ENCODE assay signal across 8 cellular contexts in the genomic region with DNA sequence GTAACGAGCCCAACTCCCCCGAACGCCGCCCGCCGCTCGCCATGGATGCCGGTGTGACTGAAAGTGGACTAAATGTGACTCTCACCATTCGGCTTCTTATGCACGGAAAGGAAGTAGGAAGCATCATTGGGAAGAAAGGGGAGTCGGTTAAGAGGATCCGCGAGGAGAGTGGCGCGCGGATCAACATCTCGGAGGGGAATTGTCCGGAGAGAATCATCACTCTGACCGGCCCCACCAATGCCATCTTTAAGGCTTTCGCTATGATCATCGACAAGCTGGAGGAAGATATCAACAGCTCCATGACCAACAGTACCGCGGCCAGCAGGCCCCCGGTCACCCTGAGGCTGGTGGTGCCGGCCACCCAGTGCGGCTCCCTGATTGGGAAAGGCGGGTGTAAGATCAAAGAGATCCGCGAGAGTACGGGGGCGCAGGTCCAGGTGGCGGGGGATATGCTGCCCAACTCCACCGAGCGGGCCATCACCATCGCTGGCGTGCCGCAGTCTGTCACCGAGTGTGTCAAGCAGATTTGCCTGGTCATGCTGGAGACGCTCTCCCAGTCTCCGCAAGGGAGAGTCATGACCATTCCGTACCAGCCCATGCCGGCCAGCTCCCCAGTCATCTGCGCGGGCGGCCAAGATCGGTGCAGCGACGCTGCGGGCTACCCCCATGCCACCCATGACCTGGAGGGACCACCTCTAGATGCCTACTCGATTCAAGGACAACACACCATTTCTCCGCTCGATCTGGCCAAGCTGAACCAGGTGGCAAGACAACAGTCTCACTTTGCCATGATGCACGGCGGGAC. TPM values are rescaled to one million over a fixed set of nuclear protein-coding genes. Genes with fewer than 3 reads are reported as not detected.
DNase-seq lines count a peak whose midpoint lies in the region; ATAC-seq and TF ChIP-seq lines count a peak whose summit lies in the region.

No MANE protein-coding gene starts in this region.

- H3K27ac Mint-ChIP-seq in naive B cell: peak overlapping the region; percentile 97 to 100 (median 98)

- H3K9me3 ChIP-seq in esophagus squamous epithelium: no peaks in the 10 kb centered on the region
- no peaks in the 10 kb centered on the region for H3K9me3 ChIP-seq in thymus (ENCODE audit: control insufficient read depth)

- H3K27ac ChIP-seq in esophagus squamous epithelium (peak overlapping the region; percentile 98 to 100 (median 100)), thymus (ENCODE audit: low read depth) (peak overlapping the region; percentile 100)

- WGBS in esophagus squamous epithelium, 2 donors: 0 to 2% methylated on average over 13 to 33 of the region's 54 CpGs
- WGBS in thymus: under 1% methylated on average over 54 of the region's 54 CpGs

- peaks cover 0 to 3% (median 0%) of the 10 kb centered on the region in 7 donors for H3K9me3 Mint-ChIP-seq in naive B cell

- intact Hi-C loops in esophagus squamous epithelium (cut with DNase I): loop anchor here (5.0 to 10.0 kb wide), 2 partner anchors 54 to 343 kb away; a partner anchor contains a TSS

- peaks cover 30 to 58% (median 37%) of the 10 kb centered on the region in 3 donors for H3K4me1 ChIP-seq in esophagus squamous epithelium
- peaks cover 30% of the 10 kb centered on the region for H3K4me1 ChIP-seq in thymus (ENCODE audit: control insufficient read depth, insufficient read depth, low read length)

- TF ChIP-seq POLR2A in esophagus squamous epithelium (IDR thresholded peaks at IDR 0.05): peak in 2 of 4 donors; percentile 42 to 47

- DNase-seq in NCI-H146 treated with DMSO at 0.1 percent for 48 hours (lab: John Stamatoyannopoulos, UW; ENCODE audit: unreplicated experiment): peak; percentile 38
- DNase-seq in NCI-H146 (lab: John Stamatoyannopoulos, UW): no peak
- DNase-seq in MV-4-11 (lab: John Stamatoyannopoulos, UW): peak; percentile 11
- peak; percentile 50 for DNase-seq in activated T-cell treated with anti-CD3 and anti-CD28 coated beads for 48 hours (ENCODE audit: low read depth)
- DNase-seq in esophagus squamous epithelium (lab: John Stamatoyannopoulos, UW): no peak
- DNase-seq in naive B cell: no peak
- DNase-seq in SW 1271 (lab: John Stamatoyannopoulos, UW): no peak

- H3K27me3 Mint-ChIP-seq in naive B cell: peaks cover 0 to 4% (median 0%) of the 10 kb centered on the region in 3 donors

- no peaks in the 10 kb centered on the region for H3K27me3 ChIP-seq in esophagus squamous epithelium
- no peaks in the 10 kb centered on the region for H3K27me3 ChIP-seq in thymus (ENCODE audit: control insufficient read depth, insufficient read depth)

- H3K36me3 ChIP-seq in esophagus squamous epithelium: peaks cover 0 to 11% (median 0%) of the 10 kb centered on the region in 3 donors
- peaks cover 14% of the 10 kb centered on the region for H3K36me3 ChIP-seq in thymus (ENCODE audit: control insufficient read depth, insufficient read depth)

- H3K4me3 ChIP-seq in esophagus squamous epithelium (peak overlapping the region; percentile 67 to 91 (median 68)), thymus (ENCODE audit: low read length) (peak overlapping the region; percentile 66)

- peaks cover 16 to 23% of the 10 kb centered on the region in 2 donors for H3K36me3 Mint-ChIP-seq in naive B cell

- no peak for ATAC-seq in naive B cell (ENCODE audit: low read depth in 2 of 2)

- peaks cover 55 to 77% (median 69%) of the 10 kb centered on the region in 3 donors for H3K4me1 Mint-ChIP-seq in naive B cell

- TF ChIP-seq CTCF in esophagus squamous epithelium (IDR thresholded peaks at IDR 0.05): peak in 1 of 6 experiments; percentile 4

- H3K4me3 Mint-ChIP-seq in naive B cell: peak overlapping the region; percentile 88 to 99 (median 97)

RNA-seq across cellular contexts. Expression of a gene that starts 0.6 kb away (rescaled TPM):
- 100 to 1,000 TPM in 3 of 4 donors, 10 to 100 TPM in 1; 96.8 to 205 (median 177) TPM for total RNA-seq in esophagus squamous epithelium
- polyA plus RNA-seq in naive B cell (ENCODE audit: low read depth in 6 of 6) (100 to 1,000 TPM; 108 to 148 (median 126) TPM), thymus (361 TPM)

Comparison
In these comparisons a context has a peak if more than half of its experiments do, and no peak if none do; other contexts are left out.
1. DNase-seq: peak in NCI-H146 treated with DMSO at 0.1 percent for 48 hours (single experiment), MV-4-11 (single experiment) and activated T-cell treated with anti-CD3 and anti-CD28 coated beads for 48 hours (single experiment); none in NCI-H146 (single experiment), esophagus squamous epithelium (single experiment), naive B cell (single experiment) and SW 1271 (0 of 2).